22 cellular contexts compared by ENCODE assay signal in the genomic region with DNA sequence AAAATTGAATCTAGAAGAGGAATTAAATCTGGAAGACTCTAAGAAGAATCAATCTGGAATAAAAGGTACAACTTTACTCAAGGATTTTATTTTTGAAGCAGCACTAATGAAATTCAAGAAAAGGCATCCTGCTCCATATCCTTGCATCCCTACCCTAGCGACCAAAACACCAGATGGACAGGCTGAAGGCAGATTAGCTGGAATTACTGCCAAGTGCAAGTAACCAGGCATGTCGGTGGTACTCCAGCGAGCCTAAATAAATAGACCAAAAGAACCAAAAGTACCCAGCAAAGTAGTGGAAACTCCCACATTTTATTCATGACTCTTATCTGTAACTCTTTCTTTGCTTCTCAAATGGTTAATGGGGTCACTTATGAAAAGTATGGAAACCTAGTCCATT. TPM values are rescaled to one million over a fixed set of nuclear protein-coding genes. Genes with fewer than 3 reads are reported as not detected.
DNase-seq lines count a peak whose midpoint lies in the region; ATAC-seq and TF ChIP-seq lines count a peak whose summit lies in the region.
"Had no signal": no experiment of that assay in that cellular context is flagged by ENCODE, and none has a peak within 500 bp of the region (broad histone marks: within the 10 kb centered on the region; RNA-seq: fewer than 3 reads in every experiment).

No MANE protein-coding gene starts in this region.

- TF ChIP-seq CTCF in thyroid gland (IDR thresholded peaks at IDR 0.05): no peak

- WGBS in thyroid gland, 2 donors: 28 to 33% methylated on average over 3 of the region's 3 CpGs

- no peaks in the 10 kb centered on the region for H3K9me3 ChIP-seq in thyroid gland
- H3K9me3 ChIP-seq: A549, BE2C, HAP-1 had no signal

- peak overlapping the region in 1 of 3 donors; percentile 46 for H3K27ac ChIP-seq in thyroid gland
- H3K27ac ChIP-seq: A549; BLaER1 treated with 17β-estradiol and CSF1 and Interleukin-3, amounts not matched to agents 10 nM and 100 nM had no signal

- no peaks in the 10 kb centered on the region for H3K27me3 ChIP-seq in thyroid gland
- H3K27me3 ChIP-seq: BE2C; BLaER1 treated with 17β-estradiol and CSF1 and Interleukin-3, amounts not matched to agents 10 nM and 100 nM had no signal

- peaks cover 0 to 4% (median 0%) of the 10 kb centered on the region in 6 donors for H3K9me3 Mint-ChIP-seq in immature natural killer cell
- H3K9me3 Mint-ChIP-seq: CD4-positive, alpha-beta T cell had no signal

- H3K36me3 Mint-ChIP-seq in immature natural killer cell: no peaks in the 10 kb centered on the region
- H3K36me3 Mint-ChIP-seq: CD14-positive monocyte; CD8-positive, alpha-beta memory T cell had no signal

- no peak overlapping the region for H3K27ac Mint-ChIP-seq in immature natural killer cell
- H3K27ac Mint-ChIP-seq: CD14-positive monocyte; CD4-positive, alpha-beta T cell; CD8-positive, alpha-beta memory T cell; HFFc6 had no signal

- TF ChIP-seq POLR2A in thyroid gland (IDR thresholded peaks at IDR 0.05): no peak

- H3K4me3 Mint-ChIP-seq in immature natural killer cell: no peak overlapping the region
- H3K4me3 Mint-ChIP-seq: CD14-positive monocyte; CD4-positive, alpha-beta T cell; CD8-positive, alpha-beta memory T cell; HFFc6 had no signal

- H3K27me3 Mint-ChIP-seq in immature natural killer cell (ENCODE audit: low read depth in 3 of 3): peaks cover 0 to 2% (median 0%) of the 10 kb centered on the region in 3 donors

- in situ Hi-C loops in G401 (cut with HindIII; ENCODE audit: low sequenced_read_pairs): no loop called here

- H3K4me3 ChIP-seq in thyroid gland (replicated peaks in 1 of 3): no peak overlapping the region
- H3K4me3 ChIP-seq: A549; BLaER1 treated with 17β-estradiol and CSF1 and Interleukin-3, amounts not matched to agents 10 nM and 100 nM; HAP-1 had no signal

- DNase-seq in G401 (ENCODE audit: low spot score) (peak; percentile 94), NCI-H524 treated with DMSO at 0.1 percent for 48 hours (lab: John Stamatoyannopoulos, UW) (peak; percentile 71), cerebellar cortex (ENCODE audit: low spot score) (peak; percentile 92), thyroid gland (peak; percentile 72 to 79), immature natural killer cell (no peak), germinal center (ENCODE audit: low spot score) (no peak)
- DNase-seq: 8988T; ACHN; AML-193; BE2C; CD4-positive, alpha-beta T cell; CD8-positive, alpha-beta memory T cell; DMS79; EL; GF-D8; GOT3; HFFc6 had no signal

- H3K4me1 ChIP-seq in thyroid gland: peaks cover 0 to 3% of the 10 kb centered on the region in 2 donors
- H3K4me1 ChIP-seq: A549; BE2C; BLaER1 treated with 17β-estradiol and CSF1 and Interleukin-3, amounts not matched to agents 10 nM and 100 nM; HAP-1 had no signal

- ATAC-seq in HG03571 (IDR thresholded peaks at IDR 0.05; ENCODE audit: unreplicated experiment): no peak
- ATAC-seq: A549 had no signal

- intact Hi-C loops in thyroid gland (cut with DNase I): no loop called here

- H3K36me3 ChIP-seq in thyroid gland: no peaks in the 10 kb centered on the region
- H3K36me3 ChIP-seq: BE2C; BLaER1 treated with 17β-estradiol and CSF1 and Interleukin-3, amounts not matched to agents 10 nM and 100 nM; HAP-1 had no signal

- H3K4me1 Mint-ChIP-seq in immature natural killer cell: no peaks in the 10 kb centered on the region
- H3K4me1 Mint-ChIP-seq: CD14-positive monocyte; CD8-positive, alpha-beta memory T cell had no signal

RNA-seq across cellular contexts. Expression of a gene that starts 21.0 kb away (rescaled TPM):
- total RNA-seq in G401 (2014; rRNA removed; shearing (Covaris generic)): not detected in 2 replicates
- total RNA-seq in thyroid gland: not detected
- not detected for polyA plus RNA-seq in immature natural killer cell
- total RNA-seq: CD4-positive, alpha-beta T cell; CD8-positive, alpha-beta memory T cell; HFFc6 had no signal
- polyA plus RNA-seq: A549; CD14-positive monocyte; CD8-positive, alpha-beta memory T cell had no signal

Comparison
In these comparisons a context has a peak if more than half of its experiments do, and no peak if none do; other contexts are left out.
1. DNase-seq: peak in G401 (single experiment), NCI-H524 treated with DMSO at 0.1 percent for 48 hours (single experiment), cerebellar cortex (single experiment) and thyroid gland (2 of 2); none in immature natural killer cell (0 of 3) and germinal center (single experiment).